In genomic region chr7:149422065-149422913, GRCh38 we compare ENCODE assay signal across 8 cellular contexts. TPM values are rescaled to one million over a fixed set of nuclear protein-coding genes. Genes with fewer than 3 reads are reported as not detected.
DNase-seq lines count a peak whose midpoint lies in the region; ATAC-seq and TF ChIP-seq lines count a peak whose summit lies in the region.

No MANE protein-coding gene starts in this region.

- ATAC-seq in HG03354 (IDR thresholded peaks at IDR 0.05; ENCODE audit: poor library complexity, severe bottlenecking, unreplicated experiment) (peak; percentile 96), mucosa of descending colon (peak; percentile 99)

- no peaks in the 10 kb centered on the region for H3K36me3 Mint-ChIP-seq in endodermal cell (ENCODE audit: low read depth)

- TF ChIP-seq POLR2A in GM19193 (IDR thresholded peaks at IDR 0.05; ENCODE audit: extremely low read depth, insufficient read depth, insufficient read length): peak; percentile 65

- H3K9ac ChIP-seq in endodermal cell (ENCODE audit: extremely low read depth, low read length, poor library complexity, severe bottlenecking): peak overlapping the region; percentile 34

- no peaks in the 10 kb centered on the region for H3K27me3 ChIP-seq in endodermal cell (ENCODE audit: control insufficient read depth, insufficient read depth, low read length, poor library complexity, severe bottlenecking)

- H3K9me3 ChIP-seq in endodermal cell (ENCODE audit: control insufficient read depth, low read length) (no peaks in the 10 kb centered on the region), mucosa of descending colon (no peaks in the 10 kb centered on the region)

- peak overlapping the region; percentile 84 for H3K27ac Mint-ChIP-seq in endodermal cell

- peak overlapping the region; percentile 78 for H3K4me3 ChIP-seq in endodermal cell (ENCODE audit: low read length)
- H3K4me3 ChIP-seq in mucosa of descending colon: no peak overlapping the region

- peak; percentile 85 for DNase-seq in CD1c-positive myeloid dendritic cell (ENCODE audit: extremely low spot score)
- DNase-seq in NCI-H510A treated with DMSO at 0.1 percent for 48 hours (lab: John Stamatoyannopoulos, UW): peak; percentile 38
- peak; percentile 89 for DNase-seq in activated CD8-positive, alpha-beta memory T cell treated with anti-CD3 and anti-CD28 coated beads for 24 hours
- peak; percentile 93 for DNase-seq in endodermal cell
- peak; percentile 72 to 84 (median 77) for DNase-seq in mucosa of descending colon
- DNase-seq in stimulated activated CD8-positive, alpha-beta memory T cell treated with anti-CD3 and anti-CD28 coated beads, Interleukin-4, amount 100 ng/mL, for 4 hours (ENCODE audit: low read depth in 2 of 2, low spot score in 1 of 2): peak; percentile 13 to 47

- TF ChIP-seq CTCF in endodermal cell (conservative IDR thresholded peaks at IDR 0.05): peak; percentile 73
- TF ChIP-seq CTCF in mucosa of descending colon (IDR thresholded peaks at IDR 0.05): peak; percentile 68

- H3K4me1 Mint-ChIP-seq in endodermal cell: peaks cover 11% of the 10 kb centered on the region

- peak overlapping the region; percentile 65 for H3K4me3 Mint-ChIP-seq in endodermal cell

- H3K36me3 ChIP-seq in endodermal cell (ENCODE audit: control insufficient read depth, insufficient read depth, low read length) (no peaks in the 10 kb centered on the region), mucosa of descending colon (ENCODE audit: low read depth) (no peaks in the 10 kb centered on the region)

- 22 to 51% methylated on average over 14 to 71 of the region's 71 CpGs for WGBS in endodermal cell (ENCODE audit: insufficient coverage in 1 of 2, insufficient read length in 1 of 2), 2 experiments

- no peak overlapping the region for H3K27ac ChIP-seq in endodermal cell (ENCODE audit: low read depth, low read length)

- intact Hi-C loops in mucosa of descending colon (cut with DNase I, micrococcal nuclease): no loop called here

- no peaks in the 10 kb centered on the region for H3K9me3 Mint-ChIP-seq in endodermal cell

- H3K4me1 ChIP-seq in endodermal cell (ENCODE audit: control insufficient read depth, insufficient read depth, low read length) (no peaks in the 10 kb centered on the region), mucosa of descending colon (ENCODE audit: low read depth) (no peaks in the 10 kb centered on the region)

- H3K27me3 Mint-ChIP-seq in endodermal cell (ENCODE audit: insufficient read depth): peaks cover 19% of the 10 kb centered on the region

RNA-seq across cellular contexts. Expression of gene ZNF777, which starts 38.6 kb away (rescaled TPM):
- total RNA-seq in endodermal cell: 10 to 100 TPM in 1 of 2 donors, 1 to 10 TPM in 1; 9.7 to 11.1 TPM
- 14.3 TPM for polyA plus RNA-seq in endodermal cell (2013, experiment 1 of 2)
- 13.7 TPM for polyA plus RNA-seq in endodermal cell (2013, experiment 2 of 2)
- 10 to 100 TPM in 2 of 3 donors, 1 to 10 TPM in 1; 9.6 to 12.2 (median 10.0) TPM for total RNA-seq in mucosa of descending colon

Comparison
In these comparisons a context has a peak if more than half of its experiments do, and no peak if none do; other contexts are left out.
1. DNase-seq: peak in every context shown above with its lines; median percentile 93 in endodermal cell; 89 in activated CD8-positive, alpha-beta memory T cell treated with anti-CD3 and anti-CD28 coated beads for 24 hours; 85 in CD1c-positive myeloid dendritic cell; 77 in mucosa of descending colon; 38 in NCI-H510A treated with DMSO at 0.1 percent for 48 hours; 30 in stimulated activated CD8-positive, alpha-beta memory T cell treated with anti-CD3 and anti-CD28 coated beads, Interleukin-4, amount 100 ng/mL, for 4 hours.